ENCODE assay signal across 11 cellular contexts in the genomic region with DNA sequence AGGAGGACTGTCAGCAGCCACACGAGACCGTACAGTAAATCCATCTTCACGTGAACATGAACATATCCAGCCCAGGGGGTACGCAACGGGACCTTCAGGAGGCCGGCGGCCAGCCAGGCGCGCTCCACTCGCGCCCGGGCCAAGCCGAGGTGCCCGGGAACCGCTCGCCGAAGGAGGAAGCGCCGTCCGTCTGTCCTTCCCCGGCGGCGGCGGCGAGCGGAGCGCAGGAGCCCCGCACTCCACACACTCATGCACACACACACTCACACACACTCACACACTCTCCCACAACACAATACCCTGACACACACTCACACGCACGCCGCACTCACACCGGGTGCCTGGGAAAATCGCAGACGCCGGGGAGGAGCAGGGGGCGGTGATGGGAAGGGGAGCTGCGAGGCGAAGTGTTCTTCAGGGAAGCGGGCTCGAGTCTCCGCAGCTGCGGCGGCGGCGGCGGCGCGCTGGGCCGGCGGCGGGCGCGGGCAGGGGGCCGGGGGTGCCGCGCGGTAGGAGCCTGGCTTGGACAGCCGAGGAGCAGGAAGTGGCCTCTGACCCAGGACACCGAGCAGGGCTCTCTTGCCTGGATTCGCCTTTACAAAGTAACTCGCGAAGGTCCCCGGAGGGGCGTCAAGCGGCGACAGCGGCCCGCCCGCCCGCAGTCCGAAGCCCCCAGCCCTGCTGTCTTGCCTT. TPM values are rescaled to one million over a fixed set of nuclear protein-coding genes. Genes with fewer than 3 reads are reported as not detected.
A peak's percentile ranks its signal among the peaks of the same experiment; 100 is the strongest.
DNase-seq lines count a peak whose midpoint lies in the region; ATAC-seq and TF ChIP-seq lines count a peak whose summit lies in the region.
"Had no signal": no experiment of that assay in that cellular context is flagged by ENCODE, and none has a peak within 500 bp of the region (broad histone marks: within the 10 kb centered on the region; RNA-seq: fewer than 3 reads in every experiment).

No MANE protein-coding gene starts in this region.

- no peak for ATAC-seq in HG03442 (IDR thresholded peaks at IDR 0.05; ENCODE audit: unreplicated experiment)
- no peak for ATAC-seq in GM21737 (IDR thresholded peaks at IDR 0.05; ENCODE audit: unreplicated experiment)

- TF ChIP-seq POLR2A in testis (IDR thresholded peaks at IDR 0.05), result no peak

- H3K27ac Mint-ChIP-seq in T-helper 2 cell treated with Interferon-gamma antibody and Interleukin-4, amounts not matched to agents 5 μg/mL and 100 μg/mL, for 36 hours, result no peak overlapping the region
- H3K27ac Mint-ChIP-seq: memory B cell had no signal

- no peak for DNase-seq in T-helper 2 cell treated with Interferon-gamma antibody and Interleukin-4, amounts not matched to agents 5 μg/mL and 100 μg/mL, for 36 hours (ENCODE audit: low spot score)
- DNase-seq in T-helper 2 cell, result no peak
- no peak for DNase-seq in astrocyte of the cerebellum (ENCODE audit: low read depth)
- DNase-seq in left kidney (ENCODE audit: low read depth, low spot score), result peak; percentile 73
- no peak for DNase-seq in testis
- DNase-seq in NK-92 (lab: John Stamatoyannopoulos, UW; ENCODE audit: unreplicated experiment), result no peak

- H3K4me1 Mint-ChIP-seq in T-helper 2 cell treated with Interferon-gamma antibody and Interleukin-4, amounts not matched to agents 5 μg/mL and 100 μg/mL, for 36 hours (ENCODE audit: low read depth), result peaks cover 1% of the 10 kb centered on the region
- H3K4me1 Mint-ChIP-seq: central memory CD8-positive, alpha-beta T cell; memory B cell had no signal

- H3K4me3 ChIP-seq in astrocyte of the cerebellum (ENCODE audit: low read depth, low read length) (peak overlapping the region; percentile 36), testis (peak overlapping the region; percentile 43 to 58)

- H3K27ac ChIP-seq in testis, result no peak overlapping the region

- in situ Hi-C loops in astrocyte of the cerebellum (cut with HindIII; ENCODE audit: low sequenced_read_pairs), result no loop called here

- peaks cover 14% of the 10 kb centered on the region for H3K4me1 ChIP-seq in testis

- no peaks in the 10 kb centered on the region for H3K9me3 Mint-ChIP-seq in T-helper 2 cell treated with Interferon-gamma antibody and Interleukin-4, amounts not matched to agents 5 μg/mL and 100 μg/mL, for 36 hours
- H3K9me3 Mint-ChIP-seq: memory B cell had no signal

- H3K9me3 ChIP-seq in testis, result no peaks in the 10 kb centered on the region

- TF ChIP-seq CTCF in astrocyte of the cerebellum (IDR thresholded peaks at IDR 0.05; ENCODE audit: low read depth, low read length, missing control alignments) (no peak), testis (IDR thresholded peaks at IDR 0.05) (no peak)

- no peaks in the 10 kb centered on the region for H3K36me3 Mint-ChIP-seq in T-helper 2 cell treated with Interferon-gamma antibody and Interleukin-4, amounts not matched to agents 5 μg/mL and 100 μg/mL, for 36 hours (ENCODE audit: low read depth)
- H3K36me3 Mint-ChIP-seq: memory B cell had no signal

- H3K27me3 Mint-ChIP-seq in T-helper 2 cell treated with Interferon-gamma antibody and Interleukin-4, amounts not matched to agents 5 μg/mL and 100 μg/mL, for 36 hours (ENCODE audit: low read depth), result peaks cover 35% of the 10 kb centered on the region
- H3K27me3 Mint-ChIP-seq: central memory CD8-positive, alpha-beta T cell had no signal

- H3K36me3 ChIP-seq in testis (ENCODE audit: low read depth, missing control alignments), result no peaks in the 10 kb centered on the region

- H3K4me3 Mint-ChIP-seq in T-helper 2 cell treated with Interferon-gamma antibody and Interleukin-4, amounts not matched to agents 5 μg/mL and 100 μg/mL, for 36 hours, result peak overlapping the region; percentile 38
- H3K4me3 Mint-ChIP-seq: central memory CD8-positive, alpha-beta T cell; memory B cell had no signal

- intact Hi-C loops in testis (cut with DNase I; ENCODE audit: low total_unique reads), result no loop called here

- H3K27me3 ChIP-seq in testis, result no peaks in the 10 kb centered on the region

- WGBS in testis, 2 donors, result 0 to 1% methylated on average over 4 to 67 of the region's 71 CpGs

RNA-seq across cellular contexts. Expression of gene MDGA2, which starts 0.7 kb away (rescaled TPM):
- total RNA-seq in testis, result 1 to 10 TPM; 3.9 to 8.4 TPM
- polyA plus RNA-seq in testis (ENCODE audit: insufficient read depth, low read depth, low replicate concordance), result 11.6 TPM
- polyA plus RNA-seq: BJ had no signal
